In genomic region chr5:91367908-91368648, GRCh38 we compare ENCODE assay signal across 1 cellular context.
TF ChIP-seq lines count a peak whose summit lies in the region.

No MANE protein-coding gene starts in this region.

TF ChIP-seq in K562, 482 proteins besides CTCF, POLR2A, EP300 and RAD21:
- TF ChIP-seq THRB (CRISPR knock-in tag; conservative IDR thresholded peaks at IDR 0.05) (peak; percentile 90), POLR2AphosphoS5 (IDR thresholded peaks at IDR 0.05; ENCODE audit: control insufficient read depth, insufficient read depth, low read depth, low read length) (peak; percentile 70), POU5F1 (IDR thresholded peaks at IDR 0.05; ENCODE audit: borderline replicate concordance, low read depth, low read length, partially characterized antibody) (no peak), STAG1 (CRISPR knock-in tag; IDR thresholded peaks at IDR 0.05; ENCODE audit: borderline replicate concordance) (no peak), HEY1 (CRISPR knock-in tag; IDR thresholded peaks at IDR 0.05; ENCODE audit: borderline replicate concordance) (0 out of 2 replicates have a peak, but pooled peaks have one; percentile 15), SUPT5H (IDR thresholded peaks at IDR 0.05) (peak; percentile 59), NR1H2 (CRISPR knock-in tag; IDR thresholded peaks at IDR 0.05) (no peak), SIN3A (IDR thresholded peaks at IDR 0.05; ENCODE audit: borderline replicate concordance in 2 of 2, control insufficient read depth in 1 of 2, low read depth in 2 of 2, low read length in 2 of 2) (peak in 1 of 2 experiments; percentile 85; a peak in 1 of 4 replicates), ELF2 (CRISPR knock-in tag; IDR thresholded peaks at IDR 0.05) (no peak), COPS2 (conservative IDR thresholded peaks at IDR 0.05) (no peak), POLR2G (IDR thresholded peaks at IDR 0.05; ENCODE audit: low read depth, low read length) (peak; percentile 53), MYNN (IDR thresholded peaks at IDR 0.05) (0 out of 2 replicates have a peak, but pooled peaks have one; percentile 22), MYNN (CRISPR knock-in tag; IDR thresholded peaks at IDR 0.05) (no peak), ZNF41 (CRISPR knock-in tag; conservative IDR thresholded peaks at IDR 0.05) (no peak), MEF2D (tag; conservative IDR thresholded peaks at IDR 0.05; ENCODE audit: low read depth) (no peak), E2F8 (IDR thresholded peaks at IDR 0.05; ENCODE audit: low read depth, partially characterized antibody) (peak; percentile 62), ZNF280B (CRISPR knock-in tag; IDR thresholded peaks at IDR 0.05) (no peak), RBM22 (IDR thresholded peaks at IDR 0.05; ENCODE audit: low read depth, low read length, poor library complexity, severe bottlenecking) (peak; percentile 82), ZNF764 (CRISPR knock-in tag; IDR thresholded peaks at IDR 0.05; ENCODE audit: low read depth) (no peak), CBX1 (IDR thresholded peaks at IDR 0.05; ENCODE audit: low read depth) (no peak), CREBBP (IDR thresholded peaks at IDR 0.05; ENCODE audit: low read depth, low read length) (no peak), DMBX1 (CRISPR knock-in tag; IDR thresholded peaks at IDR 0.05; ENCODE audit: borderline replicate concordance) (no peak), POLR2B (IDR thresholded peaks at IDR 0.05; ENCODE audit: low read depth, partially characterized antibody) (peak; percentile 77), POLR2AphosphoS2 (IDR thresholded peaks at IDR 0.05; ENCODE audit: low read length) (peak; percentile 97), CHCHD3 (CRISPR knock-in tag; IDR thresholded peaks at IDR 0.05) (0 out of 2 replicates have a peak, but pooled peaks have one; percentile 45), NFXL1 (CRISPR knock-in tag; IDR thresholded peaks at IDR 0.05) (0 out of 2 replicates have a peak, but pooled peaks have one; percentile 10)
- TF ChIP-seq, protein P1, sequence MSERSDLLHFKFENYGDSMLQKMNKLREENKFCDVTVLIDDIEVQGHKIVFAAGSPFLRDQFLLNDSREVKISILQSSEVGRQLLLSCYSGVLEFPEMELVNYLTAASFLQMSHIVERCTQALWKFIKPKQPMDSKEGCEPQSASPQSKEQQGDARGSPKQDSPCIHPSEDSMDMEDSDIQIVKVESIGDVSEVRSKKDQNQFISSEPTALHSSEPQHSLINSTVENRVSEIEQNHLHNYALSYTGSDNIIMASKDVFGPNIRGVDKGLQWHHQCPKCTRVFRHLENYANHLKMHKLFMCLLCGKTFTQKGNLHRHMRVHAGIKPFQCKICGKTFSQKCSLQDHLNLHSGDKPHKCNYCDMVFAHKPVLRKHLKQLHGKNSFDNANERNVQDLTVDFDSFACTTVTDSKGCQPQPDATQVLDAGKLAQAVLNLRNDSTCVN (CRISPR knock-in tag; IDR thresholded peaks at IDR 0.05), result peak; percentile 3; the same call in 1 of the 2 replicates
- TF ChIP-seq, protein P2, sequence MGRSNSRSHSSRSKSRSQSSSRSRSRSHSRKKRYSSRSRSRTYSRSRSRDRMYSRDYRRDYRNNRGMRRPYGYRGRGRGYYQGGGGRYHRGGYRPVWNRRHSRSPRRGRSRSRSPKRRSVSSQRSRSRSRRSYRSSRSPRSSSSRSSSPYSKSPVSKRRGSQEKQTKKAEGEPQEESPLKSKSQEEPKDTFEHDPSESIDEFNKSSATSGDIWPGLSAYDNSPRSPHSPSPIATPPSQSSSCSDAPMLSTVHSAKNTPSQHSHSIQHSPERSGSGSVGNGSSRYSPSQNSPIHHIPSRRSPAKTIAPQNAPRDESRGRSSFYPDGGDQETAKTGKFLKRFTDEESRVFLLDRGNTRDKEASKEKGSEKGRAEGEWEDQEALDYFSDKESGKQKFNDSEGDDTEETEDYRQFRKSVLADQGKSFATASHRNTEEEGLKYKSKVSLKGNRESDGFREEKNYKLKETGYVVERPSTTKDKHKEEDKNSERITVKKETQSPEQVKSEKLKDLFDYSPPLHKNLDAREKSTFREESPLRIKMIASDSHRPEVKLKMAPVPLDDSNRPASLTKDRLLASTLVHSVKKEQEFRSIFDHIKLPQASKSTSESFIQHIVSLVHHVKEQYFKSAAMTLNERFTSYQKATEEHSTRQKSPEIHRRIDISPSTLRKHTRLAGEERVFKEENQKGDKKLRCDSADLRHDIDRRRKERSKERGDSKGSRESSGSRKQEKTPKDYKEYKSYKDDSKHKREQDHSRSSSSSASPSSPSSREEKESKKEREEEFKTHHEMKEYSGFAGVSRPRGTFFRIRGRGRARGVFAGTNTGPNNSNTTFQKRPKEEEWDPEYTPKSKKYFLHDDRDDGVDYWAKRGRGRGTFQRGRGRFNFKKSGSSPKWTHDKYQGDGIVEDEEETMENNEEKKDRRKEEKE (IDR thresholded peaks at IDR 0.05; ENCODE audit: borderline replicate concordance in 1 of 2, control insufficient read depth in 1 of 2, low read depth in 2 of 2, low read length in 1 of 2), result 0 out of 4 replicates have a peak, but pooled peaks of 1 of the 2 experiments have one; percentile 74
- TF ChIP-seq, protein P3, sequence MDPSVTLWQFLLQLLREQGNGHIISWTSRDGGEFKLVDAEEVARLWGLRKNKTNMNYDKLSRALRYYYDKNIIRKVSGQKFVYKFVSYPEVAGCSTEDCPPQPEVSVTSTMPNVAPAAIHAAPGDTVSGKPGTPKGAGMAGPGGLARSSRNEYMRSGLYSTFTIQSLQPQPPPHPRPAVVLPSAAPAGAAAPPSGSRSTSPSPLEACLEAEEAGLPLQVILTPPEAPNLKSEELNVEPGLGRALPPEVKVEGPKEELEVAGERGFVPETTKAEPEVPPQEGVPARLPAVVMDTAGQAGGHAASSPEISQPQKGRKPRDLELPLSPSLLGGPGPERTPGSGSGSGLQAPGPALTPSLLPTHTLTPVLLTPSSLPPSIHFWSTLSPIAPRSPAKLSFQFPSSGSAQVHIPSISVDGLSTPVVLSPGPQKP (CRISPR knock-in tag; IDR thresholded peaks at IDR 0.05), result no peak
- TF ChIP-seq, protein P4, sequence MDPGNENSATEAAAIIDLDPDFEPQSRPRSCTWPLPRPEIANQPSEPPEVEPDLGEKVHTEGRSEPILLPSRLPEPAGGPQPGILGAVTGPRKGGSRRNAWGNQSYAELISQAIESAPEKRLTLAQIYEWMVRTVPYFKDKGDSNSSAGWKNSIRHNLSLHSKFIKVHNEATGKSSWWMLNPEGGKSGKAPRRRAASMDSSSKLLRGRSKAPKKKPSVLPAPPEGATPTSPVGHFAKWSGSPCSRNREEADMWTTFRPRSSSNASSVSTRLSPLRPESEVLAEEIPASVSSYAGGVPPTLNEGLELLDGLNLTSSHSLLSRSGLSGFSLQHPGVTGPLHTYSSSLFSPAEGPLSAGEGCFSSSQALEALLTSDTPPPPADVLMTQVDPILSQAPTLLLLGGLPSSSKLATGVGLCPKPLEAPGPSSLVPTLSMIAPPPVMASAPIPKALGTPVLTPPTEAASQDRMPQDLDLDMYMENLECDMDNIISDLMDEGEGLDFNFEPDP (CRISPR knock-in tag; IDR thresholded peaks at IDR 0.05), result no peak
